13 cellular contexts compared by ENCODE assay signal in the genomic region with DNA sequence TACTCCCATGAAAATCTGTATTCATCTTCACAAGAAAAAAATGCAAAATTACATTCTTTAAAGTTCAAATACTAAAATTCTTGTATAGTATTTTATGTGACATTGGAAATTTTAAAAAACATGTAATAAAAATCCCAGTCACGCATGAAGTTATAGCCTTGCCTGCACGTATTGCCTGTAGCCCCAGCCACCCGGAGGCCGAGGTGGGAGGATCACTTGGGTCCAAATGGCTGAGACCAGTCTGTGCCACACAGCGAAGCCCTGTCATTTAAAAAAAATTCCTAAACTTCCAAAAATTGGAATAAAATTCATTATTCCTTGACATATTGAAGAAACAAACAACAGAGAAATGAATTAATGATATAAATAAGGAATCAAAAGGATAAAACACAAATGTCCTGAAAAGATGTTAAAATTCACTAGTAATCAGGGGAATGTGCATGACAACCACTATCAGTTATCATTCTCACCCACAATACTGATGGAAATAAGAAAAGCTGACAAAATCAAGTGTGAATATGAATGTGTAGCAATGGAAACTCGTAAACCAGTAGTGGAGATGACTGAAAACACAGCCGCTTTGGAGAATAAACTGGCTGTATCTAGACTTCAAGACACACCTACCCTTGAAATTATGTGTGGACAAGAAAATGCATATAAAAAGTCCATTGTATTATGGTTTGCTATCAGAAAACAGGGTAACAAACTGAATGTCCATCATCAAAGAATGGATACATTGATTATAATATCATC.
DNase-seq lines count a peak whose midpoint lies in the region; ATAC-seq and TF ChIP-seq lines count a peak whose summit lies in the region.
"Had no signal": no experiment of that assay in that cellular context is flagged by ENCODE, and none has a peak within 500 bp of the region (broad histone marks: within the 10 kb centered on the region; RNA-seq: fewer than 3 reads in every experiment).

No MANE protein-coding gene starts in this region.

- H3K36me3 ChIP-seq in MM.1S (replicated peaks; ENCODE audit: insufficient read depth, low read length) = 0 out of 2 replicates have a peak, but pooled peaks cover 3% of the 10 kb centered on the region

- DNase-seq in activated T-cell treated with anti-CD3 and anti-CD28 coated beads, Interleukin-2, amount 50 U/mL, for 24 hours = no peak
- DNase-seq in activated T-cell treated with anti-CD3 and anti-CD28 coated beads, Interleukin-2, amount 50 U/mL, for 1 hour = no peak
- DNase-seq in MM.1S = no peak
- DNase-seq in stimulated activated naive CD8-positive, alpha-beta T cell treated with anti-CD3 and anti-CD28 coated beads, Interleukin-15, Interleukin-2, amounts not matched to agents 100 U/mL and 50 U/mL, for 24 hours = no peak
- no peak for DNase-seq in NCI-H2029 (lab: John Stamatoyannopoulos, UW)
- no peak for DNase-seq in glomerular visceral epithelial cell (ENCODE audit: extremely low spot score)
- DNase-seq: foreskin keratinocyte, left colon, nucleus accumbens, PC-3 had no signal

- no peak overlapping the region for H3K27ac ChIP-seq in MM.1S (ENCODE audit: low read length)
- H3K27ac ChIP-seq: foreskin keratinocyte had no signal

- no peaks in the 10 kb centered on the region for H3K27me3 Mint-ChIP-seq in activated T-cell treated with anti-CD3 and anti-CD28 coated beads, Interleukin-2, amount 50 U/mL, for 24 hours
- no peaks in the 10 kb centered on the region for H3K27me3 Mint-ChIP-seq in dendritic cell treated with granulocyte-macrophage colony-stimulating factor and Interleukin-4, amounts not matched to agents 40 ng/mL and 50 ng/mL, for 4 days

- ATAC-seq in stimulated activated naive CD8-positive, alpha-beta T cell treated with anti-CD3 and anti-CD28 coated beads, Interleukin-15, Interleukin-2, amounts not matched to agents 100 U/mL and 50 U/mL, for 24 hours = peak; percentile 33
- no peak for ATAC-seq in HG02571 (IDR thresholded peaks at IDR 0.05; ENCODE audit: unreplicated experiment)
- ATAC-seq: foreskin keratinocyte, GM23338, left colon, PC-3 had no signal

- no peaks in the 10 kb centered on the region for H3K9me3 ChIP-seq in MM.1S (replicated peaks; ENCODE audit: insufficient read depth, low read length)

- no peak for TF ChIP-seq CTCF in MM.1S (IDR thresholded peaks at IDR 0.05; ENCODE audit: low read length)

- H4K20me1 ChIP-seq in MM.1S (ENCODE audit: insufficient read depth, low read length) = no peaks in the 10 kb centered on the region

- H3K79me2 ChIP-seq in MM.1S (ENCODE audit: low read length) = peaks cover 12% of the 10 kb centered on the region; the same call in 1 of the 2 replicates

- intact Hi-C loops in dendritic cell treated with granulocyte-macrophage colony-stimulating factor and Interleukin-4, amounts not matched to agents 40 ng/mL and 50 ng/mL, for 4 days (cut with micrococcal nuclease) = no loop called here

- no peaks in the 10 kb centered on the region for H3K27me3 ChIP-seq in MM.1S (replicated peaks; ENCODE audit: insufficient read depth, low read length)
- H3K27me3 ChIP-seq: foreskin keratinocyte had no signal

- no peaks in the 10 kb centered on the region for H3K9me3 Mint-ChIP-seq in activated T-cell treated with anti-CD3 and anti-CD28 coated beads, Interleukin-2, amount 50 U/mL, for 24 hours
- H3K9me3 Mint-ChIP-seq in dendritic cell treated with granulocyte-macrophage colony-stimulating factor and Interleukin-4, amounts not matched to agents 40 ng/mL and 50 ng/mL, for 4 days = no peaks in the 10 kb centered on the region

- 0 out of 2 replicates have a peak overlapping the region, but pooled peaks have one; percentile 19 for H3K4me3 ChIP-seq in MM.1S (ENCODE audit: low read length)
- H3K4me3 ChIP-seq: GM23338 had no signal

- no peak overlapping the region for H2AFZ ChIP-seq in MM.1S (ENCODE audit: low read length)
- H2AFZ ChIP-seq: GM23338 had no signal

- peak overlapping the region; percentile 96 for H3K27ac Mint-ChIP-seq in activated T-cell treated with anti-CD3 and anti-CD28 coated beads, Interleukin-2, amount 50 U/mL, for 24 hours
- peak overlapping the region; percentile 93 for H3K27ac Mint-ChIP-seq in dendritic cell treated with granulocyte-macrophage colony-stimulating factor and Interleukin-4, amounts not matched to agents 40 ng/mL and 50 ng/mL, for 4 days
- H3K27ac Mint-ChIP-seq: GM23338 had no signal

- H3K9me2 ChIP-seq in MM.1S (replicated peaks; ENCODE audit: insufficient read depth, low read length) = no peaks in the 10 kb centered on the region

- H3K4me1 ChIP-seq in MM.1S (ENCODE audit: low read length) = no peaks in the 10 kb centered on the region

- H3K36me3 Mint-ChIP-seq in activated T-cell treated with anti-CD3 and anti-CD28 coated beads, Interleukin-2, amount 50 U/mL, for 24 hours (ENCODE audit: low read depth) = peaks cover 46% of the 10 kb centered on the region
- peaks cover 32% of the 10 kb centered on the region for H3K36me3 Mint-ChIP-seq in dendritic cell treated with granulocyte-macrophage colony-stimulating factor and Interleukin-4, amounts not matched to agents 40 ng/mL and 50 ng/mL, for 4 days (ENCODE audit: low read depth)

- H3F3A ChIP-seq in MM.1S (ENCODE audit: insufficient read depth, low read length) = peaks cover 10% of the 10 kb centered on the region

- H3K4me3 Mint-ChIP-seq in activated T-cell treated with anti-CD3 and anti-CD28 coated beads, Interleukin-2, amount 50 U/mL, for 24 hours = peak overlapping the region; percentile 90
- peak overlapping the region; percentile 76 for H3K4me3 Mint-ChIP-seq in dendritic cell treated with granulocyte-macrophage colony-stimulating factor and Interleukin-4, amounts not matched to agents 40 ng/mL and 50 ng/mL, for 4 days
- H3K4me3 Mint-ChIP-seq: GM23338 had no signal

- H3K4me2 ChIP-seq in MM.1S (ENCODE audit: low read depth, low read length) = peak overlapping the region; percentile 25; the same call in 1 of the 2 replicates
- H3K4me2 ChIP-seq: GM23338 had no signal

- H3K4me1 Mint-ChIP-seq in activated T-cell treated with anti-CD3 and anti-CD28 coated beads, Interleukin-2, amount 50 U/mL, for 24 hours (ENCODE audit: low read depth) = peaks cover 75% of the 10 kb centered on the region
- peaks cover 51% of the 10 kb centered on the region for H3K4me1 Mint-ChIP-seq in dendritic cell treated with granulocyte-macrophage colony-stimulating factor and Interleukin-4, amounts not matched to agents 40 ng/mL and 50 ng/mL, for 4 days (ENCODE audit: low read depth)

- no peak overlapping the region for H3K9ac ChIP-seq in MM.1S (ENCODE audit: low read length)
